15 cellular contexts compared by ENCODE assay signal in genomic region chr1:41515778-41516167, GRCh38. TPM values are rescaled to one million over a fixed set of nuclear protein-coding genes. Genes with fewer than 3 reads are reported as not detected.
DNase-seq lines count a peak whose midpoint lies in the region; ATAC-seq and TF ChIP-seq lines count a peak whose summit lies in the region.
"Had no signal": no experiment of that assay in that cellular context is flagged by ENCODE, and none has a peak within 500 bp of the region (broad histone marks: within the 10 kb centered on the region; RNA-seq: fewer than 3 reads in every experiment).

No MANE protein-coding gene starts in this region.

- H3K9me2 ChIP-seq in GM23248 (ENCODE audit: insufficient read depth) = no peaks in the 10 kb centered on the region

- H2AFZ ChIP-seq in GM23248 = no peak overlapping the region

- H3K4me1 Mint-ChIP-seq in stimulated activated effector memory CD8-positive, alpha-beta T cell treated with anti-CD3 and anti-CD28 coated beads, Interleukin-12 subunit alpha, Interleukin-12 subunit beta, amount 100 ng/mL, for 72 hours = peaks cover 7% of the 10 kb centered on the region

- no peaks in the 10 kb centered on the region for H3F3A ChIP-seq in GM23248 (ENCODE audit: insufficient read depth)

- peak overlapping the region; percentile 92 for H3K4me2 ChIP-seq in GM23248 (ENCODE audit: unreplicated experiment)

- POLR2A ChIA-PET in RWPE1 (lab: Yijun Ruan, JAX; ENCODE audit: low non-redundant PET) (no interaction called here), HEK293T (lab: Yijun Ruan, JAX) (interaction anchor here (0.6 to 1.2 kb wide), 3 partner anchors 16 to 20 kb away, joined by 3 read pairs; no protein-coding TSS in a partner anchor)

- TF ChIP-seq POLR2A in esophagus muscularis mucosa (IDR thresholded peaks at IDR 0.05; ENCODE audit: low read depth) = no peak

- no peaks in the 10 kb centered on the region for H3K27me3 ChIP-seq in GM23248 (replicated peaks; ENCODE audit: insufficient read depth)
- H3K27me3 ChIP-seq in esophagus muscularis mucosa = no peaks in the 10 kb centered on the region
- H3K27me3 ChIP-seq in psoas muscle (ENCODE audit: insufficient read depth in 3 of 3, low read length in 2 of 3) = no peaks in the 10 kb centered on the region
- H3K27me3 ChIP-seq: gastroesophageal sphincter, thyroid gland had no signal

- no peaks in the 10 kb centered on the region for H4K20me1 ChIP-seq in GM23248 (ENCODE audit: insufficient read depth)

- no peak for DNase-seq in GM23248
- no peak for DNase-seq in RWPE1 (ENCODE audit: low spot score)
- no peak for DNase-seq in esophagus muscularis mucosa (ENCODE audit: extremely low spot score)
- DNase-seq in psoas muscle = no peak
- DNase-seq in stimulated activated effector memory CD8-positive, alpha-beta T cell treated with anti-CD3 and anti-CD28 coated beads, Interleukin-12 subunit alpha, Interleukin-12 subunit beta, amount 100 ng/mL, for 72 hours (ENCODE audit: low spot score in 2 of 2) = no peak
- no peak for DNase-seq in HEK293T (ENCODE audit: extremely low spot score)

- H3K79me2 ChIP-seq in GM23248 (ENCODE audit: insufficient read depth) = no peaks in the 10 kb centered on the region

- in situ Hi-C loops in GM23248 (cut with MboI) = no loop called here

- 13 to 19% methylated on average over 6 of the region's 6 CpGs for WGBS in GM23248 (ENCODE audit: low coverage in 1 of 2, low lambda C conversion rate in 2 of 2, missing lambda C conversion rate in 2 of 2), 2 experiments
- 12% methylated on average over 6 of the region's 6 CpGs for whole genome bisulfite sequencing in esophagus muscularis mucosa
- WGBS in psoas muscle, 3 donors = 9 to 10% (median 9%) methylated on average over 6 of the region's 6 CpGs

- peaks cover 54% of the 10 kb centered on the region for H3K36me3 Mint-ChIP-seq in stimulated activated effector memory CD8-positive, alpha-beta T cell treated with anti-CD3 and anti-CD28 coated beads, Interleukin-12 subunit alpha, Interleukin-12 subunit beta, amount 100 ng/mL, for 72 hours

- no peaks in the 10 kb centered on the region for H3K36me3 ChIP-seq in GM23248 (ENCODE audit: low read depth)
- peaks cover 0 to 12% (median under 1%) of the 10 kb centered on the region in 4 donors for H3K36me3 ChIP-seq in esophagus muscularis mucosa
- H3K36me3 ChIP-seq in psoas muscle (ENCODE audit: insufficient read depth in 1 of 2, low read depth in 1 of 2) = no peaks in the 10 kb centered on the region
- H3K36me3 ChIP-seq: thyroid gland had no signal

- ATAC-seq in psoas muscle (no peak), GM18498 (IDR thresholded peaks at IDR 0.05; ENCODE audit: unreplicated experiment) (no peak), HG02981 (IDR thresholded peaks at IDR 0.05; ENCODE audit: unreplicated experiment) (no peak)
- no peak for ATAC-seq in stimulated activated effector memory CD8-positive, alpha-beta T cell treated with anti-CD3 and anti-CD28 coated beads, Interleukin-12 subunit alpha, Interleukin-12 subunit beta, amount 100 ng/mL, for 72 hours

- H3K4me1 ChIP-seq in GM23248 (ENCODE audit: insufficient read depth) = no peaks in the 10 kb centered on the region
- peaks cover 18 to 23% (median 21%) of the 10 kb centered on the region in 4 donors for H3K4me1 ChIP-seq in esophagus muscularis mucosa
- peaks cover 25% of the 10 kb centered on the region for H3K4me1 ChIP-seq in psoas muscle

- no peak overlapping the region for H3K9ac ChIP-seq in GM23248

- TF ChIP-seq CTCF in RWPE1 (conservative IDR thresholded peaks at IDR 0.05; ENCODE audit: low read depth) (no peak), esophagus muscularis mucosa (IDR thresholded peaks at IDR 0.05) (no peak), psoas muscle (IDR thresholded peaks at IDR 0.05) (no peak)

- CTCF ChIA-PET in RWPE1 (lab: Yijun Ruan, JAX) = interaction anchor here (0.6 to 1.6 kb wide), 15 partner anchors 14 to 658 kb away, joined by 3 to 11 read pairs (median 3); no protein-coding TSS in a partner anchor
- CTCF ChIA-PET in HEK293T (lab: Yijun Ruan, JAX) = interaction anchor here (0.6 to 1.6 kb wide), 9 partner anchors 17 to 658 kb away, joined by 3 to 12 read pairs (median 4); no protein-coding TSS in a partner anchor

- no peaks in the 10 kb centered on the region for H3K9me3 Mint-ChIP-seq in stimulated activated effector memory CD8-positive, alpha-beta T cell treated with anti-CD3 and anti-CD28 coated beads, Interleukin-12 subunit alpha, Interleukin-12 subunit beta, amount 100 ng/mL, for 72 hours
- H3K9me3 Mint-ChIP-seq: activated T-helper 2 cell treated with anti-CD3 and anti-CD28 coated beads, Interferon-gamma antibody, Interleukin-2, Interleukin-4, amounts not matched to agents 10 μg/mL and 5 μg/mL and 100 μg/mL, durations not matched to agents 14 hours and 24 hours and 36 hours; CD4-positive, alpha-beta T cell; immature natural killer cell had no signal

- peak overlapping the region; percentile 70; the same call in 1 of the 2 replicates for H3K4me3 ChIP-seq in GM23248
- H3K4me3 ChIP-seq in esophagus muscularis mucosa = peak overlapping the region; percentile 54 to 60 (median 56)
- peak overlapping the region; percentile 70 for H3K4me3 ChIP-seq in psoas muscle

- H3K27ac ChIP-seq in GM23248 = no peak overlapping the region
- H3K27ac ChIP-seq in RWPE1 = peak overlapping the region; percentile 36
- H3K27ac ChIP-seq in esophagus muscularis mucosa (replicated peaks in 1 of 4) = peak overlapping the region in 1 of 4 donors; percentile 61
- H3K27ac ChIP-seq in psoas muscle = no peak overlapping the region

- no peak overlapping the region for H3K4me3 Mint-ChIP-seq in stimulated activated effector memory CD8-positive, alpha-beta T cell treated with anti-CD3 and anti-CD28 coated beads, Interleukin-12 subunit alpha, Interleukin-12 subunit beta, amount 100 ng/mL, for 72 hours
- H3K4me3 Mint-ChIP-seq: activated CD8-positive, alpha-beta T cell treated with anti-CD3 and anti-CD28 coated beads, Interleukin-2, amount 10 ng/mL, durations not matched to agents 7 days and 5 days; CD4-positive, alpha-beta T cell had no signal

- no peak for TF ChIP-seq EP300 in esophagus muscularis mucosa (IDR thresholded peaks at IDR 0.05)

- no peak overlapping the region for H3K27ac Mint-ChIP-seq in stimulated activated effector memory CD8-positive, alpha-beta T cell treated with anti-CD3 and anti-CD28 coated beads, Interleukin-12 subunit alpha, Interleukin-12 subunit beta, amount 100 ng/mL, for 72 hours
- H3K27ac Mint-ChIP-seq: activated CD8-positive, alpha-beta T cell treated with anti-CD3 and anti-CD28 coated beads, Interleukin-2, amount 10 ng/mL, durations not matched to agents 7 days and 5 days; activated T-helper 2 cell treated with anti-CD3 and anti-CD28 coated beads, Interferon-gamma antibody, Interleukin-2, Interleukin-4, amounts not matched to agents 10 μg/mL and 5 μg/mL and 100 μg/mL, durations not matched to agents 14 hours and 24 hours and 36 hours; CD4-positive, alpha-beta T cell; immature natural killer cell; progenitor cell of endocrine pancreas had no signal

- intact Hi-C loops in esophagus muscularis mucosa (cut with DNase I) = loop anchor here (5.0 kb wide), 2 partner anchors 83 to 248 kb away; no protein-coding TSS in a partner anchor
- intact Hi-C loops in psoas muscle (cut with DNase I) = loop anchor here in 1 of 2 donors (5.0 kb wide), 1 partner anchor 62 kb away; no protein-coding TSS in a partner anchor

- H3K9me3 ChIP-seq in GM23248 (ENCODE audit: low read depth) = no peaks in the 10 kb centered on the region
- H3K9me3 ChIP-seq in esophagus muscularis mucosa = no peaks in the 10 kb centered on the region
- no peaks in the 10 kb centered on the region for H3K9me3 ChIP-seq in psoas muscle
- H3K9me3 ChIP-seq: gastroesophageal sphincter, thyroid gland had no signal

TF ChIP-seq in HEK293T, 16 proteins besides CTCF, POLR2A, EP300 and RAD21:
- TF ChIP-seq HDGF (IDR thresholded peaks at IDR 0.05; ENCODE audit: borderline replicate concordance) (no peak), ELF4 (IDR thresholded peaks at IDR 0.05) (no peak), FOXA1 (IDR thresholded peaks at IDR 0.05) (no peak), L3MBTL2 (conservative IDR thresholded peaks at IDR 0.05) (no peak), LEF1 (IDR thresholded peaks at IDR 0.05; ENCODE audit: borderline replicate concordance) (no peak)

RNA-seq across cellular contexts. Expression of gene EDN2, which starts 31.3 kb away (rescaled TPM):
- not detected in 2 replicates for total RNA-seq in GM23248 (2014; rRNA removed; shearing (Covaris generic))
- polyA plus RNA-seq in GM23248 (2016; fragmentation: Nextera tagmentation; extraction: Ambion mirVana) (not detected in 2 replicates), psoas muscle (under 1 TPM in 2 of 3 donors, not detected in 1; 0.03 to 0.10 TPM)
- total RNA-seq in esophagus muscularis mucosa (1 to 10 TPM in 1 of 4 donors, under 1 TPM in 1, not detected in 2; 0.40 to 1.2 TPM), psoas muscle (not detected)
- total RNA-seq: activated CD8-positive, alpha-beta T cell treated with anti-CD3 and anti-CD28 coated beads, Interleukin-2, amount 10 ng/mL, durations not matched to agents 7 days and 5 days; activated T-helper 2 cell treated with anti-CD3 and anti-CD28 coated beads, Interferon-gamma antibody, Interleukin-2, Interleukin-4, amounts not matched to agents 10 μg/mL and 5 μg/mL and 100 μg/mL, durations not matched to agents 14 hours and 24 hours and 36 hours; CD4-positive, alpha-beta T cell; progenitor cell of endocrine pancreas; thyroid gland had no signal
- polyA plus RNA-seq: immature natural killer cell had no signal
